Comparison of ENCODE assay signal across 11 cellular contexts in genomic region chr2:159946326-159946992, GRCh38. TPM values are rescaled to one million over a fixed set of nuclear protein-coding genes. Genes with fewer than 3 reads are reported as not detected.
A peak's percentile ranks its signal among the peaks of the same experiment; 100 is the strongest.
DNase-seq lines count a peak whose midpoint lies in the region; ATAC-seq and TF ChIP-seq lines count a peak whose summit lies in the region.
"Had no signal": no experiment of that assay in that cellular context is flagged by ENCODE, and none has a peak within 500 bp of the region (broad histone marks: within the 10 kb centered on the region; RNA-seq: fewer than 3 reads in every experiment).

No MANE protein-coding gene starts in this region.

- H3K4me3 Mint-ChIP-seq in activated CD4-positive, alpha-beta memory T cell treated with anti-CD3 and anti-CD28 coated beads, Interleukin-2, amount 10 ng/mL, durations not matched to agents 7 days and 5 days: no peak overlapping the region
- H3K4me3 Mint-ChIP-seq: WTC11 had no signal

- H3K4me3 ChIP-seq in fibroblast of mammary gland (ENCODE audit: control insufficient read depth, low read depth, low read length): no peak overlapping the region
- H3K4me3 ChIP-seq: lung had no signal

- H3K4me1 Mint-ChIP-seq in activated CD4-positive, alpha-beta memory T cell treated with anti-CD3 and anti-CD28 coated beads, Interleukin-2, amount 10 ng/mL, durations not matched to agents 7 days and 5 days: no peaks in the 10 kb centered on the region

- H3K36me3 Mint-ChIP-seq in activated CD4-positive, alpha-beta memory T cell treated with anti-CD3 and anti-CD28 coated beads, Interleukin-2, amount 10 ng/mL, durations not matched to agents 7 days and 5 days (ENCODE audit: low read depth): no peaks in the 10 kb centered on the region
- H3K36me3 Mint-ChIP-seq: WTC11 had no signal

- H3K27me3 Mint-ChIP-seq in activated CD4-positive, alpha-beta memory T cell treated with anti-CD3 and anti-CD28 coated beads, Interleukin-2, amount 10 ng/mL, durations not matched to agents 7 days and 5 days: peaks cover 23% of the 10 kb centered on the region

- CTCF ChIA-PET in activated CD4-positive, alpha-beta memory T cell treated with anti-CD3 and anti-CD28 coated beads, Interleukin-2, amount 10 ng/mL, durations not matched to agents 7 days and 5 days (lab: Charles Lee): no interaction called here

- no peak for TF ChIP-seq CTCF in fibroblast of mammary gland (conservative IDR thresholded peaks at IDR 0.05; ENCODE audit: control insufficient read depth, insufficient read depth, low read depth, low read length)

- DNase-seq in LHCN-M2 (ENCODE audit: low read depth) (peak; percentile 86), fibroblast of mammary gland (ENCODE audit: low read depth) (peak; percentile 70), smooth muscle cell of the brain vasculature (ENCODE audit: low read depth, low spot score) (peak; percentile 69), NCI-H2029 (lab: John Stamatoyannopoulos, UW) (no peak)
- no peak for DNase-seq in activated CD4-positive, alpha-beta memory T cell treated with anti-CD3 and anti-CD28 coated beads, Interleukin-2, amount 10 ng/mL, durations not matched to agents 7 days and 5 days

- POLR2A ChIA-PET in activated CD4-positive, alpha-beta memory T cell treated with anti-CD3 and anti-CD28 coated beads, Interleukin-2, amount 10 ng/mL, durations not matched to agents 7 days and 5 days (lab: Charles Lee): no interaction called here

- ATAC-seq in SK-N-SH treated with all-trans-retinoic acid at 6 μM for 48 hours: peak; percentile 74
- no peak for ATAC-seq in HG03108 (IDR thresholded peaks at IDR 0.05; ENCODE audit: unreplicated experiment)
- no peak for ATAC-seq in GM18868 (IDR thresholded peaks at IDR 0.05; ENCODE audit: unreplicated experiment)
- ATAC-seq: WTC11 had no signal

- no peak overlapping the region for H3K27ac Mint-ChIP-seq in activated CD4-positive, alpha-beta memory T cell treated with anti-CD3 and anti-CD28 coated beads, Interleukin-2, amount 10 ng/mL, durations not matched to agents 7 days and 5 days
- H3K27ac Mint-ChIP-seq: activated T-helper 2 cell treated with anti-CD3 and anti-CD28 coated beads, Interferon-gamma antibody, Interleukin-2, Interleukin-4, amounts not matched to agents 10 μg/mL and 5 μg/mL and 100 μg/mL, durations not matched to agents 14 hours and 24 hours and 36 hours; WTC11 had no signal

- H3K9me3 Mint-ChIP-seq in activated CD4-positive, alpha-beta memory T cell treated with anti-CD3 and anti-CD28 coated beads, Interleukin-2, amount 10 ng/mL, durations not matched to agents 7 days and 5 days: peaks cover 3% of the 10 kb centered on the region
- H3K9me3 Mint-ChIP-seq: activated T-helper 2 cell treated with anti-CD3 and anti-CD28 coated beads, Interferon-gamma antibody, Interleukin-2, Interleukin-4, amounts not matched to agents 10 μg/mL and 5 μg/mL and 100 μg/mL, durations not matched to agents 14 hours and 24 hours and 36 hours had no signal

TF ChIP-seq in SK-N-SH treated with all-trans-retinoic acid at 6 μM for 48 hours, 23 proteins besides CTCF, POLR2A, EP300 and RAD21:
- TF ChIP-seq TOX (CRISPR knock-in tag; IDR thresholded peaks at IDR 0.05; ENCODE audit: borderline replicate concordance) (0 out of 2 replicates have a peak, but pooled peaks have one; percentile 4), BACH2 (CRISPR knock-in tag; IDR thresholded peaks at IDR 0.05; ENCODE audit: borderline replicate concordance) (no peak), PATZ1 (CRISPR knock-in tag; IDR thresholded peaks at IDR 0.05; ENCODE audit: borderline replicate concordance) (no peak)
TF ChIP-seq in SK-N-SH treated with all-trans-retinoic acid at 6 μM for 48 hours: peak in this region for 1.

RNA-seq across cellular contexts. Expression of gene LY75, which starts 41.9 kb away (rescaled TPM):
- total RNA-seq in LHCN-M2 (2014; rRNA removed): 0.19 and 0.57 TPM in 2 replicates
- polyA plus RNA-seq in LHCN-M2 (2012): 0.09 TPM
- 10 to 100 TPM; 22.7 to 23.5 TPM for total RNA-seq in activated CD4-positive, alpha-beta memory T cell treated with anti-CD3 and anti-CD28 coated beads, Interleukin-2, amount 10 ng/mL, durations not matched to agents 7 days and 5 days

Comparison
In these comparisons a context has a peak if more than half of its experiments do, and no peak if none do; other contexts are left out.
1. DNase-seq: peak in LHCN-M2 (single experiment), fibroblast of mammary gland (single experiment) and smooth muscle cell of the brain vasculature (single experiment); none in activated CD4-positive, alpha-beta memory T cell treated with anti-CD3 and anti-CD28 coated beads, Interleukin-2, amount 10 ng/mL, durations not matched to agents 7 days and 5 days (single experiment) and NCI-H2029 (single experiment).
2. RNA of gene LY75, which starts 41.9 kb away (total RNA-seq): 22.7 to 23.5 TPM in activated CD4-positive, alpha-beta memory T cell treated with anti-CD3 and anti-CD28 coated beads, Interleukin-2, amount 10 ng/mL, durations not matched to agents 7 days and 5 days; 0.19 to 0.57 TPM in LHCN-M2; every median in the first group is over 10 times any median in the second.